ENCODE assay signal across 8 cellular contexts in the genomic region with DNA sequence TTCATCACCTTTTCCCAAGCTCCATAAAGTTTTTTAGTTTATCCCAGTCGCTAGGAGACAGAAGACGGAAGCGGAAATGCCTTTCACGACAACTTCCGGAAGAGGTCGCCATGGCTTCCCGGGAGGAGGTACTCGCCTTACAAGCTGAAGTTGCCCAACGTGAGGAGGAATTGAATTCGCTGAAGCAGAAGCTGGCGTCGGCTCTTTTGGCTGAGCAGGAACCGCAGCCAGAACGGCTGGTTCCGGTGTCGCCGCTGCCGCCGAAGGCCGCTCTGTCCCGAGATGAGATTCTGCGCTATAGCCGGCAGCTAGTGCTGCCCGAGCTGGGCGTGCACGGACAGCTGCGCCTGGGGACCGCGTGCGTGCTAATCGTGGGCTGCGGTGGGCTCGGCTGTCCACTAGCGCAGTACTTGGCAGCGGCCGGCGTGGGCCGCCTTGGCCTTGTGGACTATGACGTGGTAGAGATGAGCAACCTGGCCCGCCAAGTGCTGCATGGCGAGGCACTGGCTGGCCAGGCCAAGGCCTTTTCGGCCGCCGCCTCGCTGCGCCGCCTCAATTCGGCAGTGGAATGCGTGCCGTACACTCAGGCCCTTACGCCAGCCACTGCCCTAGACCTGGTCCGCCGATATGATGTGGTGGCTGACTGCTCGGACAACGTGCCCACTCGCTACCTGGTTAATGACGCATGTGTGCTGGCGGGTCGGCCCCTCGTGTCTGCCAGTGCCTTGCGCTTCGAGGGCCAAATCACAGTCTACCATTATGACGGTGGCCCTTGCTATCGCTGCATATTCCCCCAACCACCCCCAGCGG. TPM values are rescaled to one million over a fixed set of nuclear protein-coding genes. Genes with fewer than 3 reads are reported as not detected.
DNase-seq lines count a peak whose midpoint lies in the region; ATAC-seq and TF ChIP-seq lines count a peak whose summit lies in the region.

A gene with protein sequence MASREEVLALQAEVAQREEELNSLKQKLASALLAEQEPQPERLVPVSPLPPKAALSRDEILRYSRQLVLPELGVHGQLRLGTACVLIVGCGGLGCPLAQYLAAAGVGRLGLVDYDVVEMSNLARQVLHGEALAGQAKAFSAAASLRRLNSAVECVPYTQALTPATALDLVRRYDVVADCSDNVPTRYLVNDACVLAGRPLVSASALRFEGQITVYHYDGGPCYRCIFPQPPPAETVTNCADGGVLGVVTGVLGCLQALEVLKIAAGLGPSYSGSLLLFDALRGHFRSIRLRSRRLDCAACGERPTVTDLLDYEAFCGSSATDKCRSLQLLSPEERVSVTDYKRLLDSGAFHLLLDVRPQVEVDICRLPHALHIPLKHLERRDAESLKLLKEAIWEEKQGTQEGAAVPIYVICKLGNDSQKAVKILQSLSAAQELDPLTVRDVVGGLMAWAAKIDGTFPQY (plus strand): TSS at position 86 of the 810 bp plus-strand sequence. CDS start 25 bp downstream, at position 111.

- TSS peak; percentile 78 for BruUV-seq in OCI-LY7 (replicated peaks; lab: Mats Ljungman, UMichigan)

- H3K27me3 ChIP-seq in BJ (ENCODE audit: control insufficient read depth, insufficient read depth, low read length) (no peaks in the 10 kb centered on the region), muscle layer of colon (ENCODE audit: control insufficient read depth in 1 of 2, insufficient read depth in 2 of 2, low read length in 2 of 2) (no peaks in the 10 kb centered on the region)

- peak within 1 kb of the TSS; percentile 92 for H3K4me3 ChIP-seq in BJ (ENCODE audit: low read depth, low read length)
- peak within 1 kb of the TSS; percentile 100 for H3K4me3 ChIP-seq in OCI-LY7 (ENCODE audit: low read depth, low read length, poor library complexity, severe bottlenecking)
- H3K4me3 ChIP-seq in epithelial cell of proximal tubule (ENCODE audit: low read depth, low read length): peak within 1 kb of the TSS; percentile 72
- peak within 1 kb of the TSS; percentile 77 to 87 for H3K4me3 ChIP-seq in muscle layer of colon (ENCODE audit: low read depth in 1 of 2, low read length in 2 of 2)

- H2AFZ ChIP-seq in OCI-LY7 (ENCODE audit: low read length): peak within 1 kb of the TSS; percentile 85

- peaks cover 67% of the 10 kb centered on the region for H3K4me1 Mint-ChIP-seq in activated T-cell treated with anti-CD3 and anti-CD28 coated beads, Interleukin-2, amount 50 U/mL, for 24 hours (ENCODE audit: low read depth)

- CTCF ChIA-PET in BJ (lab: Yijun Ruan, JAX): interaction anchor here (1.1 to 2.8 kb wide), 12 partner anchors 9 to 170 kb away, joined by 3 to 21 read pairs (median 4); a partner anchor contains a TSS
- CTCF ChIA-PET in OCI-LY7 (lab: Charles Lee; ENCODE audit: unreplicated experiment): interaction anchor here (1.7 kb wide), 1 partner anchor 30 kb away, joined by 5 read pairs; no protein-coding TSS in a partner anchor

- peaks cover 85% of the 10 kb centered on the region for H3K36me3 Mint-ChIP-seq in activated T-cell treated with anti-CD3 and anti-CD28 coated beads, Interleukin-2, amount 50 U/mL, for 24 hours (ENCODE audit: low read depth)

- DNase-seq in BJ (ENCODE audit: low read depth): no peak
- peak; percentile 96 for DNase-seq in OCI-LY7 (ENCODE audit: low spot score)
- DNase-seq in activated T-cell treated with anti-CD3 and anti-CD28 coated beads, Interleukin-2, amount 50 U/mL, for 24 hours: peak; percentile 82
- DNase-seq in epithelial cell of proximal tubule (ENCODE audit: low read depth): peak; percentile 90
- DNase-seq in stimulated activated CD8-positive, alpha-beta memory T cell treated with anti-CD3 and anti-CD28 coated beads, Interleukin-7, amount 100 ng/mL, for 4 hours (ENCODE audit: low read depth in 2 of 2): peak; percentile 67 to 72

- intact Hi-C loops in OCI-LY7 (cut with micrococcal nuclease; ENCODE audit: unreplicated experiment): loop anchor here (1.0 to 2.0 kb wide), 2 partner anchors 28 to 228 kb away; a partner anchor contains a TSS

- H3K36me3 ChIP-seq in BJ (ENCODE audit: control insufficient read depth, insufficient read depth, low read length) (peaks cover 2% of the 10 kb centered on the region; the same call in 1 of the 2 replicates), OCI-LY7 (ENCODE audit: insufficient read depth, low read length) (peaks cover 48% of the 10 kb centered on the region), muscle layer of colon (ENCODE audit: insufficient read depth, low read length) (peaks cover 5% of the 10 kb centered on the region)

- no peaks in the 10 kb centered on the region for H3K9me3 Mint-ChIP-seq in activated T-cell treated with anti-CD3 and anti-CD28 coated beads, Interleukin-2, amount 50 U/mL, for 24 hours

- no peaks in the 10 kb centered on the region for H3K9me2 ChIP-seq in OCI-LY7 (ENCODE audit: insufficient read depth, low read length)

- H3K9me3 ChIP-seq in OCI-LY7 (ENCODE audit: low read length): no peaks in the 10 kb centered on the region
- H3K9me3 ChIP-seq in muscle layer of colon (ENCODE audit: low read length): no peaks in the 10 kb centered on the region

- peaks cover 68% of the 10 kb centered on the region for H3K79me2 ChIP-seq in OCI-LY7 (ENCODE audit: insufficient read depth, low read depth, low read length)

- peak within 1 kb of the TSS; percentile 100 for H3K27ac Mint-ChIP-seq in activated T-cell treated with anti-CD3 and anti-CD28 coated beads, Interleukin-2, amount 50 U/mL, for 24 hours

- peak within 1 kb of the TSS; percentile 99 for H3K4me2 ChIP-seq in OCI-LY7 (ENCODE audit: low read length)

- H3K9ac ChIP-seq in muscle layer of colon (ENCODE audit: low read length): peak within 1 kb of the TSS; percentile 96

- POLR2A ChIA-PET in BJ (lab: Charles Lee) (no interaction called here), OCI-LY7 (lab: Charles Lee) (interaction anchor here (0.6 to 1.3 kb wide), 6 partner anchors 9 to 421 kb away, joined by 4 to 5 read pairs (median 4); no protein-coding TSS in a partner anchor)

- H3K4me1 ChIP-seq in OCI-LY7 (ENCODE audit: insufficient read depth, low read length, poor library complexity, severe bottlenecking) (peaks cover 44% of the 10 kb centered on the region), muscle layer of colon (ENCODE audit: insufficient read depth, low read length) (peaks cover 27% of the 10 kb centered on the region)

- H3K27ac ChIP-seq in OCI-LY7 (ENCODE audit: low read depth, low read length, poor library complexity, severe bottlenecking) (peak within 1 kb of the TSS; percentile 64), muscle layer of colon (ENCODE audit: low read depth, low read length) (peak within 1 kb of the TSS; percentile 92)

- peak within 1 kb of the TSS; percentile 93 for H3K4me3 Mint-ChIP-seq in activated T-cell treated with anti-CD3 and anti-CD28 coated beads, Interleukin-2, amount 50 U/mL, for 24 hours

- TF ChIP-seq CTCF in BJ (IDR thresholded peaks at IDR 0.05; ENCODE audit: insufficient read depth, low read depth, low read length): no peak
- no peak for TF ChIP-seq CTCF in OCI-LY7 (conservative IDR thresholded peaks at IDR 0.05; ENCODE audit: low read length)
- no peak for TF ChIP-seq CTCF in epithelial cell of proximal tubule (conservative IDR thresholded peaks at IDR 0.05; ENCODE audit: low read depth, low read length)

- H3K27me3 Mint-ChIP-seq in activated T-cell treated with anti-CD3 and anti-CD28 coated beads, Interleukin-2, amount 50 U/mL, for 24 hours: no peaks in the 10 kb centered on the region

- peak; percentile 79 for ATAC-seq in GM18907 (IDR thresholded peaks at IDR 0.05; ENCODE audit: unreplicated experiment)
- ATAC-seq in HG03159 (IDR thresholded peaks at IDR 0.05; ENCODE audit: unreplicated experiment): peak; percentile 74

- peaks cover 38% of the 10 kb centered on the region for H4K20me1 ChIP-seq in OCI-LY7 (ENCODE audit: insufficient read depth, low read length)

RNA-seq across cellular contexts. Expression of the gene that starts here (rescaled TPM):
- 3.4 and 3.8 TPM in 2 replicates for polyA plus RNA-seq in BJ (2011; rRNA removed)
- 4.8 and 6.4 TPM in 2 replicates for polyA minus RNA-seq in BJ (2011; rRNA and poly(A)+ RNA removed)
- 4.8 and 7.7 TPM in 2 replicates for total RNA-seq in OCI-LY7 (2014; rRNA removed; shearing (Covaris generic))
- total RNA-seq in OCI-LY7 (2022) (5.6 and 5.8 TPM in 2 replicates), epithelial cell of proximal tubule (5.3 and 6.4 TPM in 2 replicates)
